Comparison of ENCODE assay signal across 1 cellular context in the genomic region with DNA sequence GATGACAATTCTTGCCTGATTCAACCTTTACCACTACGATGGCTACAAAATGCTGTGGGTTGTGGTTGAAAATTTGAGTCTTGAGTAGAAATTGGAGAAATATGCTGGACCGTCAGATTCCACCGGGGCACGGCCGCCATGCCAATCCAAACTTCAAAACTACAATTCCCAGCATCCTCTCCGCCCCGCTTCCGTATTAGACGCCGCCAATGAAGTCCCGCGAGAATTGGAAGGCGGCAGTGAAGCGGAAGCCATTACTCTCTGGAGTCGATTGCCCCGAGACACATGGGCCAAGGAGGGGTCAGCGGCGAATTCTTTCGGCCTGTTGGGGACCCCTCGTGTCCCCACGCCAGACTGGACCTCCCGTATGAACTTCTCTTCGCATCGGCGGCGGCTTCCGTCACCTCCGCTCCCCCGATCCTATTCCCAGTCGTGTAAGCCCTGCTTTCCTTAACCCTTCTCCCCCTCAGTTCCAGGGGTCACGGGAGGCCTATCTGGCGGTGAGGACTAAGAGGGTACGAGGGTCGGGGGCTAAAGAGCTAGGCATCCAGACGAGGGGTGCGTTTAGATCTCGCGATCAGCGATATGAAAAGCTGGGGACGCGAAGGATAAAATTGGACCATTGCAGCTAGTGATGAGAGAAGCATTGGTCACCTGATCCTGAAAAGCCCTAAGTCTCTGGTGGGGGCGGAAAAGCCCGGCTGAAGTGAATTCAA.
A peak's percentile ranks its signal among the peaks of the same experiment; 100 is the strongest.
TF ChIP-seq lines count a peak whose summit lies in the region.

Gene ZNF317, plus strand, starts transcription at position 239 of the 716 bp plus-strand sequence. CDS start 15,620 bp downstream, outside the sequence.

TF ChIP-seq in GM12878, 131 proteins besides CTCF, POLR2A, EP300 and RAD21 (continued from another document and continues in another):
- TF ChIP-seq, protein P1, sequence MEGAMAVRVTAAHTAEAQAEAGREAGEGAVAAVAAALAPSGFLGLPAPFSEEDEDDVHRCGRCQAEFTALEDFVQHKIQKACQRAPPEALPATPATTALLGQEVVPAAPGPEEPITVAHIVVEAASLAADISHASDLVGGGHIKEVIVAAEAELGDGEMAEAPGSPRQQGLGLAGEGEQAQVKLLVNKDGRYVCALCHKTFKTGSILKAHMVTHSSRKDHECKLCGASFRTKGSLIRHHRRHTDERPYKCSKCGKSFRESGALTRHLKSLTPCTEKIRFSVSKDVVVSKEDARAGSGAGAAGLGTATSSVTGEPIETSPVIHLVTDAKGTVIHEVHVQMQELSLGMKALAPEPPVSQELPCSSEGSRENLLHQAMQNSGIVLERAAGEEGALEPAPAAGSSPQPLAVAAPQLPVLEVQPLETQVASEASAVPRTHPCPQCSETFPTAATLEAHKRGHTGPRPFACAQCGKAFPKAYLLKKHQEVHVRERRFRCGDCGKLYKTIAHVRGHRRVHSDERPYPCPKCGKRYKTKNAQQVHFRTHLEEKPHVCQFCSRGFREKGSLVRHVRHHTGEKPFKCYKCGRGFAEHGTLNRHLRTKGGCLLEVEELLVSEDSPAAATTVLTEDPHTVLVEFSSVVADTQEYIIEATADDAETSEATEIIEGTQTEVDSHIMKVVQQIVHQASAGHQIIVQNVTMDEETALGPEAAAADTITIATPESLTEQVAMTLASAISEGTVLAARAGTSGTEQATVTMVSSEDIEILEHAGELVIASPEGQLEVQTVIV (IDR thresholded peaks at IDR 0.05; ENCODE audit: borderline replicate concordance, partially characterized antibody): peak; percentile 89
- TF ChIP-seq HCFC1 (IDR thresholded peaks at IDR 0.05; ENCODE audit: low read length): peak; percentile 97
- TF ChIP-seq ASH2L (IDR thresholded peaks at IDR 0.05; ENCODE audit: borderline replicate concordance, low read depth): peak; percentile 75; the same call in 1 of the 2 replicates
- TF ChIP-seq TARDBP (IDR thresholded peaks at IDR 0.05; ENCODE audit: borderline replicate concordance): peak; percentile 89; the same call in 1 of the 2 replicates
- TF ChIP-seq RCOR1 (conservative IDR thresholded peaks at IDR 0.05; ENCODE audit: low read depth, low read length): peak; percentile 94
- TF ChIP-seq SREBF1 (IDR thresholded peaks at IDR 0.05; ENCODE audit: low read length): peak; percentile 79
- TF ChIP-seq PML (IDR thresholded peaks at IDR 0.05; ENCODE audit: low read length): peak; percentile 91
- 0 out of 2 replicates have a peak, but pooled peaks have one; percentile 48 for TF ChIP-seq CHD1 (IDR thresholded peaks at IDR 0.05; ENCODE audit: low read depth, low read length)
- TF ChIP-seq POLR2AphosphoS5 (IDR thresholded peaks at IDR 0.05; ENCODE audit: low read length): peak; percentile 95
- TF ChIP-seq, protein P2, sequence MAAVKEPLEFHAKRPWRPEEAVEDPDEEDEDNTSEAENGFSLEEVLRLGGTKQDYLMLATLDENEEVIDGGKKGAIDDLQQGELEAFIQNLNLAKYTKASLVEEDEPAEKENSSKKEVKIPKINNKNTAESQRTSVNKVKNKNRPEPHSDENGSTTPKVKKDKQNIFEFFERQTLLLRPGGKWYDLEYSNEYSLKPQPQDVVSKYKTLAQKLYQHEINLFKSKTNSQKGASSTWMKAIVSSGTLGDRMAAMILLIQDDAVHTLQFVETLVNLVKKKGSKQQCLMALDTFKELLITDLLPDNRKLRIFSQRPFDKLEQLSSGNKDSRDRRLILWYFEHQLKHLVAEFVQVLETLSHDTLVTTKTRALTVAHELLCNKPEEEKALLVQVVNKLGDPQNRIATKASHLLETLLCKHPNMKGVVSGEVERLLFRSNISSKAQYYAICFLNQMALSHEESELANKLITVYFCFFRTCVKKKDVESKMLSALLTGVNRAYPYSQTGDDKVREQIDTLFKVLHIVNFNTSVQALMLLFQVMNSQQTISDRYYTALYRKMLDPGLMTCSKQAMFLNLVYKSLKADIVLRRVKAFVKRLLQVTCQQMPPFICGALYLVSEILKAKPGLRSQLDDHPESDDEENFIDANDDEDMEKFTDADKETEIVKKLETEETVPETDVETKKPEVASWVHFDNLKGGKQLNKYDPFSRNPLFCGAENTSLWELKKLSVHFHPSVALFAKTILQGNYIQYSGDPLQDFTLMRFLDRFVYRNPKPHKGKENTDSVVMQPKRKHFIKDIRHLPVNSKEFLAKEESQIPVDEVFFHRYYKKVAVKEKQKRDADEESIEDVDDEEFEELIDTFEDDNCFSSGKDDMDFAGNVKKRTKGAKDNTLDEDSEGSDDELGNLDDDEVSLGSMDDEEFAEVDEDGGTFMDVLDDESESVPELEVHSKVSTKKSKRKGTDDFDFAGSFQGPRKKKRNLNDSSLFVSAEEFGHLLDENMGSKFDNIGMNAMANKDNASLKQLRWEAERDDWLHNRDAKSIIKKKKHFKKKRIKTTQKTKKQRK (IDR thresholded peaks at IDR 0.05; ENCODE audit: low read depth, low read length): no peak
- peak; percentile 69 for TF ChIP-seq MEF2B (IDR thresholded peaks at IDR 0.05; ENCODE audit: partially characterized antibody, poor library complexity, severe bottlenecking)
- peak; percentile 95 for TF ChIP-seq SIX5 (IDR thresholded peaks at IDR 0.05; ENCODE audit: low read depth, low read length, severe bottlenecking)
- TF ChIP-seq, protein P3, sequence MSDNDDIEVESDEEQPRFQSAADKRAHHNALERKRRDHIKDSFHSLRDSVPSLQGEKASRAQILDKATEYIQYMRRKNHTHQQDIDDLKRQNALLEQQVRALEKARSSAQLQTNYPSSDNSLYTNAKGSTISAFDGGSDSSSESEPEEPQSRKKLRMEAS (IDR thresholded peaks at IDR 0.05; ENCODE audit: low read depth, low read length): peak; percentile 35; the same call in 1 of the 2 replicates
- no peak for TF ChIP-seq ESRRA (IDR thresholded peaks at IDR 0.05; ENCODE audit: low read length)
- peak; percentile 89 for TF ChIP-seq KLF5 (IDR thresholded peaks at IDR 0.05; ENCODE audit: partially characterized antibody)
- no peak for TF ChIP-seq SUZ12 (IDR thresholded peaks at IDR 0.05; ENCODE audit: unreplicated experiment)
- no peak for TF ChIP-seq ZZZ3 (IDR thresholded peaks at IDR 0.05; ENCODE audit: control insufficient read depth, insufficient read length, low read depth)
- TF ChIP-seq POU2F2 (IDR thresholded peaks at IDR 0.05; ENCODE audit: borderline replicate concordance, low read depth, low read length): 0 out of 3 replicates have a peak, but pooled peaks have one; percentile 51
- TF ChIP-seq STAT3 (IDR thresholded peaks at IDR 0.05; ENCODE audit: low read depth, low read length): no peak
- TF ChIP-seq LARP7 (IDR thresholded peaks at IDR 0.05): no peak; the same call in 1 of the 2 replicates
- TF ChIP-seq, protein P4, sequence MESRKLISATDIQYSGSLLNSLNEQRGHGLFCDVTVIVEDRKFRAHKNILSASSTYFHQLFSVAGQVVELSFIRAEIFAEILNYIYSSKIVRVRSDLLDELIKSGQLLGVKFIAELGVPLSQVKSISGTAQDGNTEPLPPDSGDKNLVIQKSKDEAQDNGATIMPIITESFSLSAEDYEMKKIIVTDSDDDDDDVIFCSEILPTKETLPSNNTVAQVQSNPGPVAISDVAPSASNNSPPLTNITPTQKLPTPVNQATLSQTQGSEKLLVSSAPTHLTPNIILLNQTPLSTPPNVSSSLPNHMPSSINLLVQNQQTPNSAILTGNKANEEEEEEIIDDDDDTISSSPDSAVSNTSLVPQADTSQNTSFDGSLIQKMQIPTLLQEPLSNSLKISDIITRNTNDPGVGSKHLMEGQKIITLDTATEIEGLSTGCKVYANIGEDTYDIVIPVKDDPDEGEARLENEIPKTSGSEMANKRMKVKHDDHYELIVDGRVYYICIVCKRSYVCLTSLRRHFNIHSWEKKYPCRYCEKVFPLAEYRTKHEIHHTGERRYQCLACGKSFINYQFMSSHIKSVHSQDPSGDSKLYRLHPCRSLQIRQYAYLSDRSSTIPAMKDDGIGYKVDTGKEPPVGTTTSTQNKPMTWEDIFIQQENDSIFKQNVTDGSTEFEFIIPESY (IDR thresholded peaks at IDR 0.05): 0 out of 2 replicates have a peak, but pooled peaks have one; percentile 25
- TF ChIP-seq NR2F1 (conservative IDR thresholded peaks at IDR 0.05): peak; percentile 88
- no peak for TF ChIP-seq IRF4 (IDR thresholded peaks at IDR 0.05; ENCODE audit: low read depth, low read length)
- no peak for TF ChIP-seq NFYA (IDR thresholded peaks at IDR 0.05; ENCODE audit: borderline replicate concordance, low read depth, low read length)
- 0 out of 2 replicates have a peak, but pooled peaks have one; percentile 53 for TF ChIP-seq CBX5 (IDR thresholded peaks at IDR 0.05; ENCODE audit: low read depth)
- peak; percentile 81 for TF ChIP-seq CREM (IDR thresholded peaks at IDR 0.05; ENCODE audit: low read depth)
- peak; percentile 70 for TF ChIP-seq NR2C1 (IDR thresholded peaks at IDR 0.05)
- peak; percentile 91 for TF ChIP-seq ZNF207 (IDR thresholded peaks at IDR 0.05; ENCODE audit: borderline replicate concordance)
- TF ChIP-seq GATAD2B (conservative IDR thresholded peaks at IDR 0.05; ENCODE audit: low read depth): peak; percentile 80
- TF ChIP-seq, protein P5, sequence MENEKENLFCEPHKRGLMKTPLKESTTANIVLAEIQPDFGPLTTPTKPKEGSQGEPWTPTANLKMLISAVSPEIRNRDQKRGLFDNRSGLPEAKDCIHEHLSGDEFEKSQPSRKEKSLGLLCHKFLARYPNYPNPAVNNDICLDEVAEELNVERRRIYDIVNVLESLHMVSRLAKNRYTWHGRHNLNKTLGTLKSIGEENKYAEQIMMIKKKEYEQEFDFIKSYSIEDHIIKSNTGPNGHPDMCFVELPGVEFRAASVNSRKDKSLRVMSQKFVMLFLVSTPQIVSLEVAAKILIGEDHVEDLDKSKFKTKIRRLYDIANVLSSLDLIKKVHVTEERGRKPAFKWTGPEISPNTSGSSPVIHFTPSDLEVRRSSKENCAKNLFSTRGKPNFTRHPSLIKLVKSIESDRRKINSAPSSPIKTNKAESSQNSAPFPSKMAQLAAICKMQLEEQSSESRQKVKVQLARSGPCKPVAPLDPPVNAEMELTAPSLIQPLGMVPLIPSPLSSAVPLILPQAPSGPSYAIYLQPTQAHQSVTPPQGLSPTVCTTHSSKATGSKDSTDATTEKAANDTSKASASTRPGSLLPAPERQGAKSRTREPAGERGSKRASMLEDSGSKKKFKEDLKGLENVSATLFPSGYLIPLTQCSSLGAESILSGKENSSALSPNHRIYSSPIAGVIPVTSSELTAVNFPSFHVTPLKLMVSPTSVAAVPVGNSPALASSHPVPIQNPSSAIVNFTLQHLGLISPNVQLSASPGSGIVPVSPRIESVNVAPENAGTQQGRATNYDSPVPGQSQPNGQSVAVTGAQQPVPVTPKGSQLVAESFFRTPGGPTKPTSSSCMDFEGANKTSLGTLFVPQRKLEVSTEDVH (IDR thresholded peaks at IDR 0.05; ENCODE audit: low read depth, partially characterized antibody): no peak
- TF ChIP-seq, protein P6, sequence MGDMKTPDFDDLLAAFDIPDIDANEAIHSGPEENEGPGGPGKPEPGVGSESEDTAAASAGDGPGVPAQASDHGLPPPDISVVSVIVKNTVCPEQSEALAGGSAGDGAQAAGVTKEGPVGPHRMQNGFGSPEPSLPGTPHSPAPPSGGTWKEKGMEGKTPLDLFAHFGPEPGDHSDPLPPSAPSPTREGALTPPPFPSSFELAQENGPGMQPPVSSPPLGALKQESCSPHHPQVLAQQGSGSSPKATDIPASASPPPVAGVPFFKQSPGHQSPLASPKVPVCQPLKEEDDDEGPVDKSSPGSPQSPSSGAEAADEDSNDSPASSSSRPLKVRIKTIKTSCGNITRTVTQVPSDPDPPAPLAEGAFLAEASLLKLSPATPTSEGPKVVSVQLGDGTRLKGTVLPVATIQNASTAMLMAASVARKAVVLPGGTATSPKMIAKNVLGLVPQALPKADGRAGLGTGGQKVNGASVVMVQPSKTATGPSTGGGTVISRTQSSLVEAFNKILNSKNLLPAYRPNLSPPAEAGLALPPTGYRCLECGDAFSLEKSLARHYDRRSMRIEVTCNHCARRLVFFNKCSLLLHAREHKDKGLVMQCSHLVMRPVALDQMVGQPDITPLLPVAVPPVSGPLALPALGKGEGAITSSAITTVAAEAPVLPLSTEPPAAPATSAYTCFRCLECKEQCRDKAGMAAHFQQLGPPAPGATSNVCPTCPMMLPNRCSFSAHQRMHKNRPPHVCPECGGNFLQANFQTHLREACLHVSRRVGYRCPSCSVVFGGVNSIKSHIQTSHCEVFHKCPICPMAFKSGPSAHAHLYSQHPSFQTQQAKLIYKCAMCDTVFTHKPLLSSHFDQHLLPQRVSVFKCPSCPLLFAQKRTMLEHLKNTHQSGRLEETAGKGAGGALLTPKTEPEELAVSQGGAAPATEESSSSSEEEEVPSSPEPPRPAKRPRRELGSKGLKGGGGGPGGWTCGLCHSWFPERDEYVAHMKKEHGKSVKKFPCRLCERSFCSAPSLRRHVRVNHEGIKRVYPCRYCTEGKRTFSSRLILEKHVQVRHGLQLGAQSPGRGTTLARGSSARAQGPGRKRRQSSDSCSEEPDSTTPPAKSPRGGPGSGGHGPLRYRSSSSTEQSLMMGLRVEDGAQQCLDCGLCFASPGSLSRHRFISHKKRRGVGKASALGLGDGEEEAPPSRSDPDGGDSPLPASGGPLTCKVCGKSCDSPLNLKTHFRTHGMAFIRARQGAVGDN (IDR thresholded peaks at IDR 0.05): peak; percentile 64; the same call in 1 of the 2 replicates
- TF ChIP-seq, protein P7, sequence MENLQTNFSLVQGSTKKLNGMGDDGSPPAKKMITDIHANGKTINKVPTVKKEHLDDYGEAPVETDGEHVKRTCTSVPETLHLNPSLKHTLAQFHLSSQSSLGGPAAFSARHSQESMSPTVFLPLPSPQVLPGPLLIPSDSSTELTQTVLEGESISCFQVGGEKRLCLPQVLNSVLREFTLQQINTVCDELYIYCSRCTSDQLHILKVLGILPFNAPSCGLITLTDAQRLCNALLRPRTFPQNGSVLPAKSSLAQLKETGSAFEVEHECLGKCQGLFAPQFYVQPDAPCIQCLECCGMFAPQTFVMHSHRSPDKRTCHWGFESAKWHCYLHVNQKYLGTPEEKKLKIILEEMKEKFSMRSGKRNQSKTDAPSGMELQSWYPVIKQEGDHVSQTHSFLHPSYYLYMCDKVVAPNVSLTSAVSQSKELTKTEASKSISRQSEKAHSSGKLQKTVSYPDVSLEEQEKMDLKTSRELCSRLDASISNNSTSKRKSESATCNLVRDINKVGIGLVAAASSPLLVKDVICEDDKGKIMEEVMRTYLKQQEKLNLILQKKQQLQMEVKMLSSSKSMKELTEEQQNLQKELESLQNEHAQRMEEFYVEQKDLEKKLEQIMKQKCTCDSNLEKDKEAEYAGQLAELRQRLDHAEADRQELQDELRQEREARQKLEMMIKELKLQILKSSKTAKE (IDR thresholded peaks at IDR 0.05; ENCODE audit: low read depth, poor library complexity, severe bottlenecking): no peak
- TF ChIP-seq CBFB (IDR thresholded peaks at IDR 0.05; ENCODE audit: low read depth): peak; percentile 95
- no peak for TF ChIP-seq CBX3 (IDR thresholded peaks at IDR 0.05; ENCODE audit: borderline replicate concordance, low read depth)
- TF ChIP-seq GABPA (IDR thresholded peaks at IDR 0.05; ENCODE audit: low read depth): peak; percentile 83
- peak; percentile 81; the same call in 1 of the 2 replicates for TF ChIP-seq NBN (IDR thresholded peaks at IDR 0.05)
- TF ChIP-seq POLR2AphosphoS2 (IDR thresholded peaks at IDR 0.05; ENCODE audit: low read depth, low read length): peak; percentile 65; the same call in 1 of the 2 replicates
- peak in 1 of 2 experiments; percentile 20; a peak in 1 of 4 replicates for TF ChIP-seq IKZF2 (IDR thresholded peaks at IDR 0.05)
- TF ChIP-seq RB1 (IDR thresholded peaks at IDR 0.05; ENCODE audit: borderline replicate concordance): peak; percentile 72; the same call in 1 of the 2 replicates
